10 cellular contexts compared by ENCODE assay signal in genomic region chr9:98132806-98133631, GRCh38. TPM values are rescaled to one million over a fixed set of nuclear protein-coding genes. Genes with fewer than 3 reads are reported as not detected.
DNase-seq lines count a peak whose midpoint lies in the region; ATAC-seq, FAIRE-seq and TF ChIP-seq lines count a peak whose summit lies in the region.
"Had no signal": no experiment of that assay in that cellular context is flagged by ENCODE, and none has a peak within 500 bp of the region (broad histone marks: within the 10 kb centered on the region; RNA-seq: fewer than 3 reads in every experiment).

No MANE protein-coding gene starts in this region.

- DNase-seq in activated naive CD8-positive, alpha-beta T cell treated with anti-CD3 and anti-CD28 coated beads, Interleukin-2, amount 50 U/mL, for 24 hours = no peak
- no peak for DNase-seq in activated naive CD8-positive, alpha-beta T cell treated with anti-CD3 and anti-CD28 coated beads for 36 hours
- DNase-seq in NCI-H2171 treated with DMSO at 0.1 percent for 48 hours (lab: John Stamatoyannopoulos, UW) (peak; percentile 96), heart left ventricle (no peak), H54 (ENCODE audit: insufficient read length, low spot score) (no peak), OCI-M1 (lab: John Stamatoyannopoulos, UW) (no peak)
- DNase-seq: NCI-H526 had no signal

- peak; percentile 33 for ATAC-seq in activated naive CD8-positive, alpha-beta T cell treated with anti-CD3 and anti-CD28 coated beads, Interleukin-2, amount 50 U/mL, for 24 hours
- peak; percentile 66 for ATAC-seq in activated T-helper 17 cell treated with anti-CD3 and anti-CD28 coated beads, Interleukin-2, amount 50 U/mL, for 72 hours (replicated peaks)
- ATAC-seq in heart left ventricle (no peak), HG03108 (IDR thresholded peaks at IDR 0.05; ENCODE audit: unreplicated experiment) (no peak)

- intact Hi-C loops in heart left ventricle (cut with DNase I) = no loop called here

- no peak overlapping the region for H3K4me3 ChIP-seq in heart left ventricle
- H3K4me3 ChIP-seq: skin epidermis had no signal

- peaks cover 0 to 11% (median 0%) of the 10 kb centered on the region in 9 donors for H3K36me3 ChIP-seq in heart left ventricle

- H3K9me3 ChIP-seq in heart left ventricle = no peaks in the 10 kb centered on the region

- TF ChIP-seq CTCF in heart left ventricle (IDR thresholded peaks at IDR 0.05) = no peak

- no peaks in the 10 kb centered on the region for H3K27me3 ChIP-seq in heart left ventricle

- H3K4me1 ChIP-seq in heart left ventricle = peaks cover 0 to 20% (median 0%) of the 10 kb centered on the region in 12 donors

- WGBS in heart left ventricle, 4 donors = 76 to 80% (median 77%) methylated on average over 13 to 14 of the region's 14 CpGs

- no peak overlapping the region for H3K4me3 Mint-ChIP-seq in activated naive CD8-positive, alpha-beta T cell treated with anti-CD3 and anti-CD28 coated beads, Interleukin-2, amount 50 U/mL, for 24 hours
- no peak overlapping the region for H3K4me3 Mint-ChIP-seq in activated naive CD8-positive, alpha-beta T cell treated with anti-CD3 and anti-CD28 coated beads for 36 hours
- H3K4me3 Mint-ChIP-seq in activated T-helper 17 cell treated with anti-CD3 and anti-CD28 coated beads, Interleukin-2, amount 50 U/mL, for 72 hours = no peak overlapping the region

- H3K27me3 Mint-ChIP-seq in activated naive CD8-positive, alpha-beta T cell treated with anti-CD3 and anti-CD28 coated beads, Interleukin-2, amount 50 U/mL, for 24 hours = no peaks in the 10 kb centered on the region
- H3K27me3 Mint-ChIP-seq in activated naive CD8-positive, alpha-beta T cell treated with anti-CD3 and anti-CD28 coated beads for 36 hours = no peaks in the 10 kb centered on the region
- H3K27me3 Mint-ChIP-seq in activated T-helper 17 cell treated with anti-CD3 and anti-CD28 coated beads, Interleukin-2, amount 50 U/mL, for 72 hours = no peaks in the 10 kb centered on the region

- H3K27ac Mint-ChIP-seq in activated naive CD8-positive, alpha-beta T cell treated with anti-CD3 and anti-CD28 coated beads, Interleukin-2, amount 50 U/mL, for 24 hours = no peak overlapping the region
- no peak overlapping the region for H3K27ac Mint-ChIP-seq in activated naive CD8-positive, alpha-beta T cell treated with anti-CD3 and anti-CD28 coated beads for 36 hours
- peak overlapping the region; percentile 81 for H3K27ac Mint-ChIP-seq in activated T-helper 17 cell treated with anti-CD3 and anti-CD28 coated beads, Interleukin-2, amount 50 U/mL, for 72 hours

- H3K27ac ChIP-seq in heart left ventricle = no peak overlapping the region
- H3K27ac ChIP-seq: skin epidermis had no signal

- no peak for TF ChIP-seq POLR2A in heart left ventricle (IDR thresholded peaks at IDR 0.05)
- TF ChIP-seq POLR2A in H54 (IDR thresholded peaks at IDR 0.05; ENCODE audit: low read depth, low read length) = no peak

- H3K9me3 Mint-ChIP-seq in activated naive CD8-positive, alpha-beta T cell treated with anti-CD3 and anti-CD28 coated beads, Interleukin-2, amount 50 U/mL, for 24 hours = no peaks in the 10 kb centered on the region
- no peaks in the 10 kb centered on the region for H3K9me3 Mint-ChIP-seq in activated naive CD8-positive, alpha-beta T cell treated with anti-CD3 and anti-CD28 coated beads for 36 hours
- H3K9me3 Mint-ChIP-seq in activated T-helper 17 cell treated with anti-CD3 and anti-CD28 coated beads, Interleukin-2, amount 50 U/mL, for 72 hours = no peaks in the 10 kb centered on the region

- peaks cover 3% of the 10 kb centered on the region for H3K4me1 Mint-ChIP-seq in activated naive CD8-positive, alpha-beta T cell treated with anti-CD3 and anti-CD28 coated beads, Interleukin-2, amount 50 U/mL, for 24 hours
- peaks cover 2% of the 10 kb centered on the region for H3K4me1 Mint-ChIP-seq in activated naive CD8-positive, alpha-beta T cell treated with anti-CD3 and anti-CD28 coated beads for 36 hours
- peaks cover 4% of the 10 kb centered on the region for H3K4me1 Mint-ChIP-seq in activated T-helper 17 cell treated with anti-CD3 and anti-CD28 coated beads, Interleukin-2, amount 50 U/mL, for 72 hours

- no peak for FAIRE-seq in H54 (lab: Jason Lieb, UNC)

- H3K36me3 Mint-ChIP-seq in activated naive CD8-positive, alpha-beta T cell treated with anti-CD3 and anti-CD28 coated beads, Interleukin-2, amount 50 U/mL, for 24 hours (ENCODE audit: low read depth) = no peaks in the 10 kb centered on the region
- H3K36me3 Mint-ChIP-seq in activated naive CD8-positive, alpha-beta T cell treated with anti-CD3 and anti-CD28 coated beads for 36 hours = no peaks in the 10 kb centered on the region
- peaks cover 6% of the 10 kb centered on the region for H3K36me3 Mint-ChIP-seq in activated T-helper 17 cell treated with anti-CD3 and anti-CD28 coated beads, Interleukin-2, amount 50 U/mL, for 72 hours (ENCODE audit: low read depth)

RNA-seq across cellular contexts. Expression of gene TRIM14, which starts 14.0 kb away (rescaled TPM):
- total RNA-seq in activated naive CD8-positive, alpha-beta T cell treated with anti-CD3 and anti-CD28 coated beads for 36 hours = 10 to 100 TPM; 45.2 to 47.4 TPM
- 10 to 100 TPM; 43.4 to 57.8 TPM for total RNA-seq in activated T-helper 17 cell treated with anti-CD3 and anti-CD28 coated beads, Interleukin-2, amount 50 U/mL, for 72 hours
- total RNA-seq in heart left ventricle = 10 to 100 TPM in 2 of 9 donors, 1 to 10 TPM in 6, under 1 TPM in 1; 0.89 to 20.8 (median 2.9) TPM
- 1 to 10 TPM in 1 of 2 donors, under 1 TPM in 1; 0.99 to 1.5 TPM for polyA plus RNA-seq in heart left ventricle

RNA-seq across cellular contexts. Expression of gene CORO2A, which starts 59.4 kb away (rescaled TPM):
- 1 to 10 TPM; 8.2 TPM for total RNA-seq in activated naive CD8-positive, alpha-beta T cell treated with anti-CD3 and anti-CD28 coated beads for 36 hours
- 10 to 100 TPM in 1 of 2 donors, 1 to 10 TPM in 1; 9.9 to 18.2 TPM for total RNA-seq in activated T-helper 17 cell treated with anti-CD3 and anti-CD28 coated beads, Interleukin-2, amount 50 U/mL, for 72 hours
- 1 to 10 TPM in 1 of 9 donors, under 1 TPM in 8; 0.09 to 2.2 (median 0.22) TPM for total RNA-seq in heart left ventricle
- under 1 TPM; 0.11 to 0.43 TPM for polyA plus RNA-seq in heart left ventricle

Comparison
In these comparisons a context has a peak if more than half of its experiments do, and no peak if none do; other contexts are left out.
1. ATAC-seq: peak in activated naive CD8-positive, alpha-beta T cell treated with anti-CD3 and anti-CD28 coated beads, Interleukin-2, amount 50 U/mL, for 24 hours (single experiment) and activated T-helper 17 cell treated with anti-CD3 and anti-CD28 coated beads, Interleukin-2, amount 50 U/mL, for 72 hours (single experiment); none in heart left ventricle (0 of 4) and HG03108 (single experiment).